ENCODE assay signal across 3 cellular contexts in the genomic region with DNA sequence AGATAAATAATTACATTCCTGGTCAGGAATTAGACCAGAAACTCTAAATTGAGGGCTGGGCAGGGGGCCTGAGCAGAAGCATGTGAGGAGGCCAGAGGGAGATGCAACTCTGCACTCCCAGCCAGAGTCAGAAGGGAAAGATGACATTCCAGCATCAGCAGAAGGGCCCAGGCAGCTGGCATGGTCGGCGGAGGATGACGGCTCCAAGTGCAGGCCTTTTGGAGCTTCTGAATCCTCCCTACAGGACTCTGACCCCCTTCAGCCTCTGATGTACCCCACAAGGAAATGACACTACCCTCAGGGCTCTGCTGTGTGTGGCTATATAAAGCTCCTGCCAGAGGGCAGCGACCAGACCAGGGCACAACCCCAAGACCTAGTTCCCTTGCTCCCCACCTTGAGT.
TF ChIP-seq lines count a peak whose summit lies in the region.

No MANE protein-coding gene starts in this region.

TF ChIP-seq in SK-N-SH, 30 proteins besides CTCF, POLR2A, EP300 and RAD21:
- TF ChIP-seq, protein P1, sequence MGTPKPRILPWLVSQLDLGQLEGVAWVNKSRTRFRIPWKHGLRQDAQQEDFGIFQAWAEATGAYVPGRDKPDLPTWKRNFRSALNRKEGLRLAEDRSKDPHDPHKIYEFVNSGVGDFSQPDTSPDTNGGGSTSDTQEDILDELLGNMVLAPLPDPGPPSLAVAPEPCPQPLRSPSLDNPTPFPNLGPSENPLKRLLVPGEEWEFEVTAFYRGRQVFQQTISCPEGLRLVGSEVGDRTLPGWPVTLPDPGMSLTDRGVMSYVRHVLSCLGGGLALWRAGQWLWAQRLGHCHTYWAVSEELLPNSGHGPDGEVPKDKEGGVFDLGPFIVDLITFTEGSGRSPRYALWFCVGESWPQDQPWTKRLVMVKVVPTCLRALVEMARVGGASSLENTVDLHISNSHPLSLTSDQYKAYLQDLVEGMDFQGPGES (IDR thresholded peaks at IDR 0.05; ENCODE audit: low read depth, low read length), result no peak
- TF ChIP-seq, protein P2, sequence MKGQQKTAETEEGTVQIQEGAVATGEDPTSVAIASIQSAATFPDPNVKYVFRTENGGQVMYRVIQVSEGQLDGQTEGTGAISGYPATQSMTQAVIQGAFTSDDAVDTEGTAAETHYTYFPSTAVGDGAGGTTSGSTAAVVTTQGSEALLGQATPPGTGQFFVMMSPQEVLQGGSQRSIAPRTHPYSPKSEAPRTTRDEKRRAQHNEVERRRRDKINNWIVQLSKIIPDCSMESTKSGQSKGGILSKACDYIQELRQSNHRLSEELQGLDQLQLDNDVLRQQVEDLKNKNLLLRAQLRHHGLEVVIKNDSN (IDR thresholded peaks at IDR 0.05; ENCODE audit: borderline replicate concordance, low read depth), result no peak
- TF ChIP-seq RCOR1 (IDR thresholded peaks at IDR 0.05; ENCODE audit: low read length), result no peak
- TF ChIP-seq, protein P3, sequence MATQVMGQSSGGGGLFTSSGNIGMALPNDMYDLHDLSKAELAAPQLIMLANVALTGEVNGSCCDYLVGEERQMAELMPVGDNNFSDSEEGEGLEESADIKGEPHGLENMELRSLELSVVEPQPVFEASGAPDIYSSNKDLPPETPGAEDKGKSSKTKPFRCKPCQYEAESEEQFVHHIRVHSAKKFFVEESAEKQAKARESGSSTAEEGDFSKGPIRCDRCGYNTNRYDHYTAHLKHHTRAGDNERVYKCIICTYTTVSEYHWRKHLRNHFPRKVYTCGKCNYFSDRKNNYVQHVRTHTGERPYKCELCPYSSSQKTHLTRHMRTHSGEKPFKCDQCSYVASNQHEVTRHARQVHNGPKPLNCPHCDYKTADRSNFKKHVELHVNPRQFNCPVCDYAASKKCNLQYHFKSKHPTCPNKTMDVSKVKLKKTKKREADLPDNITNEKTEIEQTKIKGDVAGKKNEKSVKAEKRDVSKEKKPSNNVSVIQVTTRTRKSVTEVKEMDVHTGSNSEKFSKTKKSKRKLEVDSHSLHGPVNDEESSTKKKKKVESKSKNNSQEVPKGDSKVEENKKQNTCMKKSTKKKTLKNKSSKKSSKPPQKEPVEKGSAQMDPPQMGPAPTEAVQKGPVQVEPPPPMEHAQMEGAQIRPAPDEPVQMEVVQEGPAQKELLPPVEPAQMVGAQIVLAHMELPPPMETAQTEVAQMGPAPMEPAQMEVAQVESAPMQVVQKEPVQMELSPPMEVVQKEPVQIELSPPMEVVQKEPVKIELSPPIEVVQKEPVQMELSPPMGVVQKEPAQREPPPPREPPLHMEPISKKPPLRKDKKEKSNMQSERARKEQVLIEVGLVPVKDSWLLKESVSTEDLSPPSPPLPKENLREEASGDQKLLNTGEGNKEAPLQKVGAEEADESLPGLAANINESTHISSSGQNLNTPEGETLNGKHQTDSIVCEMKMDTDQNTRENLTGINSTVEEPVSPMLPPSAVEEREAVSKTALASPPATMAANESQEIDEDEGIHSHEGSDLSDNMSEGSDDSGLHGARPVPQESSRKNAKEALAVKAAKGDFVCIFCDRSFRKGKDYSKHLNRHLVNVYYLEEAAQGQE (IDR thresholded peaks at IDR 0.05; ENCODE audit: low read depth, low read length), result no peak
- TF ChIP-seq CHD2 (IDR thresholded peaks at IDR 0.05; ENCODE audit: low read length, partially characterized antibody), result no peak
- TF ChIP-seq YY1 (IDR thresholded peaks at IDR 0.05; ENCODE audit: low read depth), result no peak
- no peak for TF ChIP-seq JUND (IDR thresholded peaks at IDR 0.05)
- TF ChIP-seq FOSL2 (IDR thresholded peaks at IDR 0.05; ENCODE audit: borderline replicate concordance, low read depth), result no peak
- no peak for TF ChIP-seq EZH2phosphoT487 (IDR thresholded peaks at IDR 0.05; ENCODE audit: borderline replicate concordance, low read depth)
- no peak for TF ChIP-seq POLR2AphosphoS5 (IDR thresholded peaks at IDR 0.05; ENCODE audit: low read depth, low read length)
- no peak for TF ChIP-seq RXRA (IDR thresholded peaks at IDR 0.05; ENCODE audit: borderline replicate concordance, low read depth)

TF ChIP-seq in SK-N-SH treated with all-trans-retinoic acid at 6 μM for 48 hours, 23 proteins besides CTCF, POLR2A, EP300 and RAD21:
- TF ChIP-seq ZNF70 (CRISPR knock-in tag; IDR thresholded peaks at IDR 0.05), result no peak
- TF ChIP-seq, protein P4, sequence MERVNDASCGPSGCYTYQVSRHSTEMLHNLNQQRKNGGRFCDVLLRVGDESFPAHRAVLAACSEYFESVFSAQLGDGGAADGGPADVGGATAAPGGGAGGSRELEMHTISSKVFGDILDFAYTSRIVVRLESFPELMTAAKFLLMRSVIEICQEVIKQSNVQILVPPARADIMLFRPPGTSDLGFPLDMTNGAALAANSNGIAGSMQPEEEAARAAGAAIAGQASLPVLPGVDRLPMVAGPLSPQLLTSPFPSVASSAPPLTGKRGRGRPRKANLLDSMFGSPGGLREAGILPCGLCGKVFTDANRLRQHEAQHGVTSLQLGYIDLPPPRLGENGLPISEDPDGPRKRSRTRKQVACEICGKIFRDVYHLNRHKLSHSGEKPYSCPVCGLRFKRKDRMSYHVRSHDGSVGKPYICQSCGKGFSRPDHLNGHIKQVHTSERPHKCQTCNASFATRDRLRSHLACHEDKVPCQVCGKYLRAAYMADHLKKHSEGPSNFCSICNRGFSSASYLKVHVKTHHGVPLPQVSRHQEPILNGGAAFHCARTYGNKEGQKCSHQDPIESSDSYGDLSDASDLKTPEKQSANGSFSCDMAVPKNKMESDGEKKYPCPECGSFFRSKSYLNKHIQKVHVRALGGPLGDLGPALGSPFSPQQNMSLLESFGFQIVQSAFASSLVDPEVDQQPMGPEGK (CRISPR knock-in tag; IDR thresholded peaks at IDR 0.05; ENCODE audit: borderline replicate concordance), result no peak
- TF ChIP-seq BACH2 (CRISPR knock-in tag; IDR thresholded peaks at IDR 0.05; ENCODE audit: borderline replicate concordance), result no peak
- TF ChIP-seq ZFP30 (CRISPR knock-in tag; IDR thresholded peaks at IDR 0.05), result no peak
- no peak for TF ChIP-seq TOX (CRISPR knock-in tag; IDR thresholded peaks at IDR 0.05; ENCODE audit: borderline replicate concordance)
- TF ChIP-seq, protein P5, sequence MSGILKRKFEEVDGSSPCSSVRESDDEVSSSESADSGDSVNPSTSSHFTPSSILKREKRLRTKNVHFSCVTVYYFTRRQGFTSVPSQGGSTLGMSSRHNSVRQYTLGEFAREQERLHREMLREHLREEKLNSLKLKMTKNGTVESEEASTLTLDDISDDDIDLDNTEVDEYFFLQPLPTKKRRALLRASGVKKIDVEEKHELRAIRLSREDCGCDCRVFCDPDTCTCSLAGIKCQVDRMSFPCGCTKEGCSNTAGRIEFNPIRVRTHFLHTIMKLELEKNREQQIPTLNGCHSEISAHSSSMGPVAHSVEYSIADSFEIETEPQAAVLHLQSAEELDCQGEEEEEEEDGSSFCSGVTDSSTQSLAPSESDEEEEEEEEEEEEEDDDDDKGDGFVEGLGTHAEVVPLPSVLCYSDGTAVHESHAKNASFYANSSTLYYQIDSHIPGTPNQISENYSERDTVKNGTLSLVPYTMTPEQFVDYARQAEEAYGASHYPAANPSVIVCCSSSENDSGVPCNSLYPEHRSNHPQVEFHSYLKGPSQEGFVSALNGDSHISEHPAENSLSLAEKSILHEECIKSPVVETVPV (CRISPR knock-in tag; IDR thresholded peaks at IDR 0.05), result no peak
- TF ChIP-seq ZFP3 (CRISPR knock-in tag; IDR thresholded peaks at IDR 0.05), result no peak
- no peak for TF ChIP-seq CSDC2 (CRISPR knock-in tag; IDR thresholded peaks at IDR 0.05)
- no peak for TF ChIP-seq ZC3H10 (CRISPR knock-in tag; IDR thresholded peaks at IDR 0.05)
- TF ChIP-seq, protein P6, sequence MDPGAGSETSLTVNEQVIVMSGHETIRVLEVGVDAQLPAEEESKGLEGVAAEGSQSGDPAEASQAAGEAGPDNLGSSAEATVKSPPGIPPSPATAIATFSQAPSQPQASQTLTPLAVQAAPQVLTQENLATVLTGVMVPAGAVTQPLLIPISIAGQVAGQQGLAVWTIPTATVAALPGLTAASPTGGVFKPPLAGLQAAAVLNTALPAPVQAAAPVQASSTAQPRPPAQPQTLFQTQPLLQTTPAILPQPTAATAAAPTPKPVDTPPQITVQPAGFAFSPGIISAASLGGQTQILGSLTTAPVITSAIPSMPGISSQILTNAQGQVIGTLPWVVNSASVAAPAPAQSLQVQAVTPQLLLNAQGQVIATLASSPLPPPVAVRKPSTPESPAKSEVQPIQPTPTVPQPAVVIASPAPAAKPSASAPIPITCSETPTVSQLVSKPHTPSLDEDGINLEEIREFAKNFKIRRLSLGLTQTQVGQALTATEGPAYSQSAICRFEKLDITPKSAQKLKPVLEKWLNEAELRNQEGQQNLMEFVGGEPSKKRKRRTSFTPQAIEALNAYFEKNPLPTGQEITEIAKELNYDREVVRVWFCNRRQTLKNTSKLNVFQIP (CRISPR knock-in tag; IDR thresholded peaks at IDR 0.05; ENCODE audit: borderline replicate concordance, low read depth), result no peak
- no peak for TF ChIP-seq ISL1 (CRISPR knock-in tag; IDR thresholded peaks at IDR 0.05)
- no peak for TF ChIP-seq ZNF565 (CRISPR knock-in tag; conservative IDR thresholded peaks at IDR 0.05; ENCODE audit: low read depth)
- TF ChIP-seq ZNF8 (CRISPR knock-in tag; IDR thresholded peaks at IDR 0.05), result no peak
- no peak for TF ChIP-seq ARNTL (CRISPR knock-in tag; IDR thresholded peaks at IDR 0.05; ENCODE audit: borderline replicate concordance, low read depth)
- TF ChIP-seq, protein P7, sequence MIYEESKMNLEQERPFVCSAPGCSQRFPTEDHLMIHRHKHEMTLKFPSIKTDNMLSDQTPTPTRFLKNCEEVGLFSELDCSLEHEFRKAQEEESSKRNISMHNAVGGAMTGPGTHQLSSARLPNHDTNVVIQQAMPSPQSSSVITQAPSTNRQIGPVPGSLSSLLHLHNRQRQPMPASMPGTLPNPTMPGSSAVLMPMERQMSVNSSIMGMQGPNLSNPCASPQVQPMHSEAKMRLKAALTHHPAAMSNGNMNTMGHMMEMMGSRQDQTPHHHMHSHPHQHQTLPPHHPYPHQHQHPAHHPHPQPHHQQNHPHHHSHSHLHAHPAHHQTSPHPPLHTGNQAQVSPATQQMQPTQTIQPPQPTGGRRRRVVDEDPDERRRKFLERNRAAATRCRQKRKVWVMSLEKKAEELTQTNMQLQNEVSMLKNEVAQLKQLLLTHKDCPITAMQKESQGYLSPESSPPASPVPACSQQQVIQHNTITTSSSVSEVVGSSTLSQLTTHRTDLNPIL (CRISPR knock-in tag; IDR thresholded peaks at IDR 0.05; ENCODE audit: low read depth), result no peak

TF ChIP-seq in H1, 55 proteins besides CTCF, POLR2A, EP300 and RAD21:
- TF ChIP-seq EGR1 (IDR thresholded peaks at IDR 0.05; ENCODE audit: borderline replicate concordance, low read depth, low read length) (no peak), EZH2 (IDR thresholded peaks at IDR 0.05; ENCODE audit: low read depth, low read length, severe bottlenecking) (no peak), BRCA1 (IDR thresholded peaks at IDR 0.05; ENCODE audit: low read depth, low read length) (no peak), SP2 (IDR thresholded peaks at IDR 0.05; ENCODE audit: low read length) (no peak), RFX5 (IDR thresholded peaks at IDR 0.05; ENCODE audit: borderline replicate concordance, low read depth, low read length) (no peak), TBP (IDR thresholded peaks at IDR 0.05; ENCODE audit: low read depth, low read length) (no peak), NANOG (IDR thresholded peaks at IDR 0.05; ENCODE audit: insufficient read depth, low read depth, low read length, poor library complexity, severe bottlenecking) (no peak), RNF2 (IDR thresholded peaks at IDR 0.05; ENCODE audit: borderline replicate concordance, low read depth, low read length, missing control alignments, poor library complexity, severe bottlenecking) (no peak), TCF12 (IDR thresholded peaks at IDR 0.05; ENCODE audit: low read depth, low read length) (no peak), SP1 (IDR thresholded peaks at IDR 0.05; ENCODE audit: low read depth, low read length) (no peak)
- TF ChIP-seq, protein P8, sequence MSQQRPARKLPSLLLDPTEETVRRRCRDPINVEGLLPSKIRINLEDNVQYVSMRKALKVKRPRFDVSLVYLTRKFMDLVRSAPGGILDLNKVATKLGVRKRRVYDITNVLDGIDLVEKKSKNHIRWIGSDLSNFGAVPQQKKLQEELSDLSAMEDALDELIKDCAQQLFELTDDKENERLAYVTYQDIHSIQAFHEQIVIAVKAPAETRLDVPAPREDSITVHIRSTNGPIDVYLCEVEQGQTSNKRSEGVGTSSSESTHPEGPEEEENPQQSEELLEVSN (IDR thresholded peaks at IDR 0.05), result no peak
- TF ChIP-seq, protein P9, sequence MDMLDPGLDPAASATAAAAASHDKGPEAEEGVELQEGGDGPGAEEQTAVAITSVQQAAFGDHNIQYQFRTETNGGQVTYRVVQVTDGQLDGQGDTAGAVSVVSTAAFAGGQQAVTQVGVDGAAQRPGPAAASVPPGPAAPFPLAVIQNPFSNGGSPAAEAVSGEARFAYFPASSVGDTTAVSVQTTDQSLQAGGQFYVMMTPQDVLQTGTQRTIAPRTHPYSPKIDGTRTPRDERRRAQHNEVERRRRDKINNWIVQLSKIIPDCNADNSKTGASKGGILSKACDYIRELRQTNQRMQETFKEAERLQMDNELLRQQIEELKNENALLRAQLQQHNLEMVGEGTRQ (IDR thresholded peaks at IDR 0.05; ENCODE audit: low read length), result no peak
